Comparison of ENCODE assay signal across 13 cellular contexts in the genomic region with DNA sequence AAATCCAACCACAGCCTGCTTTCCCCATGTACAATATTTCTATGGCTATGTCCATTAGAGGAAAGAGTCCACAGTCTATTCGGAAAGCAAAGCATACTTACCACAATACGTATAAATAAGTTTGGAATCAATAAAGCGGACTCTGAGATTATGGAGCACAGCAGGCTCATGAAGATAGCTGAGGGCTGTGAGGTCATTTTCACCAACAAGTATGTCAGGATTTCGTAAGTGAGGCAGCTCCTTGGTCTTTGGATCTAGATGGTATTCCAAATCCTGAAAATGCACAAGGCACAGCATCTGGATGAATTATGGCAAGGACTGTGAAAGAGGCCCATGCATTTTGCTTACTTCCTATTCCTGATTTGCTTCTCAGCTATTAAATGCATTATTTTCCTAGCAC.
"Had no signal": no experiment of that assay in that cellular context is flagged by ENCODE, and none has a peak within 500 bp of the region (broad histone marks: within the 10 kb centered on the region; RNA-seq: fewer than 3 reads in every experiment).

No MANE protein-coding gene starts in this region.

- H3K27me3 Mint-ChIP-seq: activated CD4-positive, alpha-beta T cell treated with anti-CD3 and anti-CD28 coated beads, Interleukin-2, amount 10 ng/mL, durations not matched to agents 7 days and 5 days had no signal

- H3K4me3 Mint-ChIP-seq: activated CD4-positive, alpha-beta T cell treated with anti-CD3 and anti-CD28 coated beads, Interleukin-2, amount 10 ng/mL, durations not matched to agents 7 days and 5 days; natural killer cell; stimulated activated effector memory CD8-positive, alpha-beta T cell treated with anti-CD3 and anti-CD28 coated beads, Interleukin-12 subunit alpha, Interleukin-12 subunit beta, amount 100 ng/mL, for 72 hours had no signal

- H3K27ac Mint-ChIP-seq: activated CD4-positive, alpha-beta T cell treated with anti-CD3 and anti-CD28 coated beads, Interleukin-2, amount 10 ng/mL, durations not matched to agents 7 days and 5 days; activated naive CD4-positive, alpha-beta T cell treated with anti-CD3 and anti-CD28 coated beads, Interleukin-2, amount 50 U/mL, for 72 hours; natural killer cell; stimulated activated effector memory CD8-positive, alpha-beta T cell treated with anti-CD3 and anti-CD28 coated beads, Interleukin-12 subunit alpha, Interleukin-12 subunit beta, amount 100 ng/mL, for 72 hours had no signal

- DNase-seq: activated CD4-positive, alpha-beta T cell treated with anti-CD3 and anti-CD28 coated beads, Interleukin-2, amount 10 ng/mL, durations not matched to agents 7 days and 5 days; activated CD4-positive, CD25-positive, alpha-beta regulatory T cell; mucosa of descending colon; natural killer cell; nucleus accumbens had no signal

- H3K4me3 ChIP-seq: mucosa of descending colon, thyroid gland had no signal

- H3K9me3 ChIP-seq: mucosa of descending colon, thyroid gland had no signal

- H3K36me3 ChIP-seq: thyroid gland had no signal

- ATAC-seq: esophagus mucosa, mucosa of descending colon, natural killer cell had no signal

- H3K27me3 ChIP-seq: thyroid gland had no signal

- H3K9me3 Mint-ChIP-seq: activated CD4-positive, alpha-beta T cell treated with anti-CD3 and anti-CD28 coated beads, Interleukin-2, amount 10 ng/mL, durations not matched to agents 7 days and 5 days; activated naive CD4-positive, alpha-beta T cell treated with anti-CD3 and anti-CD28 coated beads, Interleukin-2, amount 50 U/mL, for 72 hours; natural killer cell; stimulated activated effector memory CD8-positive, alpha-beta T cell treated with anti-CD3 and anti-CD28 coated beads, Interleukin-12 subunit alpha, Interleukin-12 subunit beta, amount 100 ng/mL, for 72 hours had no signal

- H3K36me3 Mint-ChIP-seq: activated naive CD4-positive, alpha-beta T cell treated with anti-CD3 and anti-CD28 coated beads, Interleukin-2, amount 50 U/mL, for 72 hours had no signal

- FAIRE-seq: endometrium, frontal cortex, TTC549, urothelium cell line had no signal

- H3K27ac ChIP-seq: thyroid gland had no signal
